In the genomic region with DNA sequence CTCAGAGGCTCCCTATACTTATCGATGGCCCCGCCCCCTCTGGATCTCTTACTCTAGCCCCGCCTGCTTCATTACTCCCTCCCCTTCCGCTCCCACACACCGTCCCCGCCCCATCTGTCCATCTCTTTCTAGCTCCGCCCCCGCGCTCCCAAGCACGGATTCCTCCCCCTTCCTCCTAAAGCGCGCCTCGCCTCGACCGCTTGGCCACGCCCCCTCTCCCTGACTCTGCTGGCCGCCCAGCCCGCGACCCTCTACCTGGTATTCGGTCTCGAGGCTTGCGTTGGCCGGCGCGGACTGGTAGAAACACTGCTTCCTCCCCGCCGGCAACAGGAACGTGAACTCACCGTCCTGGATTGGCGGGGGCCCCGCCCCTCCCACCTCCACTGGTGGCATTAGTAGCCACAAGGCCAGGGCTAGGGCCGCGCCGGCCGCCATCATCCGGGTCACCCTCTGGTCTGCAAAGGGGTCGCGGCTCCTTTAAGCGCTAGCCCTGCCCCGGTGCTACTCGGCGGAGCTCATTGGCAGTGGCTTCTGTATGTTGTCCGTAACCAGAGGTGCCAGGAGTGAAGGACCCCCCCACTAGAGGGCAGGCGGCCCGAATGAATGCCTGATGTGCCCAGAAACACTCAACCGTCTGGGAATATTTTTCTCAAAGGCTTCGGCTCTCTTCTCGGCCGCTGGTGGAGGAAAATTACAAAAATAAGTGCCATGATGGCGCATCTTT, we compare ENCODE assay signal across 8 cellular contexts. TPM values are rescaled to one million over a fixed set of nuclear protein-coding genes. Genes with fewer than 3 reads are reported as not detected.
DNase-seq lines count a peak whose midpoint lies in the region; ATAC-seq and TF ChIP-seq lines count a peak whose summit lies in the region.

TMED1 (minus strand) TSS at position 459 of the 724 bp plus-strand sequence; CDS start at position 438, 21 bp downstream.

- peak within 1 kb of the TSS; percentile 80 for H3K4me3 ChIP-seq in GM12865 (ENCODE audit: low read depth, low read length)
- peak within 1 kb of the TSS; percentile 55 for H3K4me3 ChIP-seq in cardiac muscle cell
- peak within 1 kb of the TSS; percentile 95 for H3K4me3 ChIP-seq in parathyroid adenoma (ENCODE audit: low read depth, low read length)
- H3K4me3 ChIP-seq in tibial nerve = peak within 1 kb of the TSS; percentile 64 to 93 (median 85)

- no peaks in the 10 kb centered on the region for H3K27me3 ChIP-seq in cardiac muscle cell
- H3K27me3 ChIP-seq in parathyroid adenoma (ENCODE audit: control insufficient read depth, insufficient read depth, low read length) = no peaks in the 10 kb centered on the region
- no peaks in the 10 kb centered on the region for H3K27me3 ChIP-seq in tibial nerve

- peak within 1 kb of the TSS; percentile 92 for H3K4me3 Mint-ChIP-seq in activated naive CD8-positive, alpha-beta T cell treated with anti-CD3 and anti-CD28 coated beads, Interleukin-2, amount 50 U/mL, for 24 hours

- DNase-seq in GM12865 (ENCODE audit: low read depth) = peak; percentile 100
- DNase-seq in NCI-H1417 treated with DMSO at 0.1 percent for 48 hours (lab: John Stamatoyannopoulos, UW) = peak; percentile 96
- DNase-seq in SW480 (ENCODE audit: low spot score) = peak; percentile 100
- DNase-seq in activated naive CD8-positive, alpha-beta T cell treated with anti-CD3 and anti-CD28 coated beads, Interleukin-2, amount 50 U/mL, for 24 hours = peak; percentile 98
- peak; percentile 100 for DNase-seq in cardiac muscle cell (ENCODE audit: low read depth in 1 of 2, low spot score in 1 of 2)
- peak; percentile 100 for DNase-seq in tibial nerve (ENCODE audit: low spot score in 2 of 2)

- peak; percentile 75 for ATAC-seq in HG02678 (IDR thresholded peaks at IDR 0.05; ENCODE audit: unreplicated experiment)
- peak; percentile 91 for ATAC-seq in activated naive CD8-positive, alpha-beta T cell treated with anti-CD3 and anti-CD28 coated beads, Interleukin-2, amount 50 U/mL, for 24 hours

- peak in 1 of 2 donors; percentile 44 for TF ChIP-seq POLR2A in tibial nerve (IDR thresholded peaks at IDR 0.05)

- H3K27me3 Mint-ChIP-seq in activated naive CD8-positive, alpha-beta T cell treated with anti-CD3 and anti-CD28 coated beads, Interleukin-2, amount 50 U/mL, for 24 hours = peaks cover 4% of the 10 kb centered on the region

- H3K36me3 Mint-ChIP-seq in activated naive CD8-positive, alpha-beta T cell treated with anti-CD3 and anti-CD28 coated beads, Interleukin-2, amount 50 U/mL, for 24 hours (ENCODE audit: low read depth) = peaks cover 13% of the 10 kb centered on the region

- peak within 1 kb of the TSS; percentile 98 for H3K9ac ChIP-seq in parathyroid adenoma

- H3K27ac ChIP-seq in cardiac muscle cell (peak within 1 kb of the TSS; percentile 100), parathyroid adenoma (peak within 1 kb of the TSS; percentile 100), tibial nerve (peak within 1 kb of the TSS; percentile 96 to 99 (median 98))

- peak within 1 kb of the TSS; percentile 95 for H3K4me2 ChIP-seq in parathyroid adenoma (ENCODE audit: low read length)

- WGBS in tibial nerve, 2 donors = 0% methylated on average over 42 to 50 of the region's 50 CpGs

- peaks cover 17% of the 10 kb centered on the region for H3K4me1 Mint-ChIP-seq in activated naive CD8-positive, alpha-beta T cell treated with anti-CD3 and anti-CD28 coated beads, Interleukin-2, amount 50 U/mL, for 24 hours

- H3K79me2 ChIP-seq in parathyroid adenoma = no peaks in the 10 kb centered on the region

- H3K36me3 ChIP-seq in cardiac muscle cell (peaks cover 17% of the 10 kb centered on the region), parathyroid adenoma (ENCODE audit: control insufficient read depth, insufficient read depth, low read length) (no peaks in the 10 kb centered on the region), tibial nerve (peaks cover 0 to 33% (median 9%) of the 10 kb centered on the region in 3 donors)

- H3K9me3 ChIP-seq in cardiac muscle cell (ENCODE audit: low read depth) (no peaks in the 10 kb centered on the region), parathyroid adenoma (ENCODE audit: control insufficient read depth, low read length) (no peaks in the 10 kb centered on the region), tibial nerve (peaks cover 0 to 9% (median 0%) of the 10 kb centered on the region in 4 donors)

- no peak for TF ChIP-seq CTCF in GM12865 (IDR thresholded peaks at IDR 0.05; ENCODE audit: insufficient read depth, low read depth, low read length, missing control alignments)
- peak; percentile 18 for TF ChIP-seq CTCF in cardiac muscle cell (IDR thresholded peaks at IDR 0.05; ENCODE audit: low read depth, low read length)
- TF ChIP-seq CTCF in parathyroid adenoma (IDR thresholded peaks at IDR 0.05) = peak; percentile 71
- peak; percentile 24 to 85 (median 42) for TF ChIP-seq CTCF in tibial nerve (IDR thresholded peaks at IDR 0.05)

- H3K9me3 Mint-ChIP-seq in activated naive CD8-positive, alpha-beta T cell treated with anti-CD3 and anti-CD28 coated beads, Interleukin-2, amount 50 U/mL, for 24 hours = peaks cover 12% of the 10 kb centered on the region

- peak; percentile 29 to 69 for TF ChIP-seq EP300 in tibial nerve (IDR thresholded peaks at IDR 0.05)

- H2AFZ ChIP-seq in parathyroid adenoma = peak within 1 kb of the TSS; percentile 84

- peak within 1 kb of the TSS; percentile 99 for H3K27ac Mint-ChIP-seq in activated naive CD8-positive, alpha-beta T cell treated with anti-CD3 and anti-CD28 coated beads, Interleukin-2, amount 50 U/mL, for 24 hours

- peaks cover 14% of the 10 kb centered on the region for H3K4me1 ChIP-seq in cardiac muscle cell (ENCODE audit: low read depth)
- no peaks in the 10 kb centered on the region for H3K4me1 ChIP-seq in parathyroid adenoma
- H3K4me1 ChIP-seq in tibial nerve = peaks cover 0 to 17% (median 2%) of the 10 kb centered on the region in 4 donors

RNA-seq across cellular contexts. Expression of gene TMED1, which starts in this region (rescaled TPM):
- total RNA-seq in cardiac muscle cell (77.5 and 83.1 TPM in 2 replicates), tibial nerve (10 to 100 TPM; 18.0 to 33.7 (median 29.7) TPM)
- polyA plus RNA-seq in cardiac muscle cell = 131 and 137 TPM in 2 replicates

Comparison
In these comparisons a context has a peak if more than half of its experiments do, and no peak if none do; other contexts are left out.
1. Peak in every context shown above with its lines: DNase-seq, ATAC-seq, H3K4me3 ChIP-seq and H3K27ac ChIP-seq.